18 cellular contexts compared by ENCODE assay signal in genomic region chr4:169110633-169111032, GRCh38.
"Had no signal": no experiment of that assay in that cellular context is flagged by ENCODE, and none has a peak within 500 bp of the region (broad histone marks: within the 10 kb centered on the region; RNA-seq: fewer than 3 reads in every experiment).

No MANE protein-coding gene starts in this region.

- ATAC-seq: T-helper 17 cell had no signal

- H3K27ac ChIP-seq: adrenal gland had no signal

- H3K4me3 ChIP-seq: adrenal gland had no signal

- DNase-seq: activated CD4-positive, alpha-beta memory T cell treated with anti-CD3 and anti-CD28 coated beads, Interleukin-2, amount 10 ng/mL, durations not matched to agents 7 days and 5 days; activated CD4-positive, alpha-beta T cell treated with anti-CD3 and anti-CD28 coated beads, Interleukin-2, amount 50 U/mL, for 1 hour; activated CD4-positive, CD25-positive, alpha-beta regulatory T cell; activated naive CD4-positive, alpha-beta T cell treated with anti-CD3 and anti-CD28 coated beads, Interleukin-2, amount 50 U/mL, for 16 hours; activated naive CD8-positive, alpha-beta T cell treated with anti-CD3 and anti-CD28 coated beads, Interleukin-2, amount 10 ng/mL, durations not matched to agents 7 days and 5 days; adrenal gland; anterior cingulate cortex; KG1; NCI-H1092; NCI-H1417; NCI-H1930; NCI-H510A treated with DMSO at 0.1 percent for 48 hours; NCI-H69; NK-92 treated with Interleukin-12 subunit alpha and Interleukin-12 subunit beta, amount 100 ng/mL, for 24 hours; SHP77; T-helper 17 cell; T-helper 9 cell had no signal

- H3K4me1 ChIP-seq: adrenal gland had no signal

- FAIRE-seq: RCC 7860 had no signal

- H3K27me3 ChIP-seq: adrenal gland had no signal

- H3K9me3 ChIP-seq: adrenal gland had no signal
